Comparison of ENCODE assay signal across 26 cellular contexts in genomic region chr12:53539526-53539925, GRCh38. TPM values are rescaled to one million over a fixed set of nuclear protein-coding genes. Genes with fewer than 3 reads are reported as not detected.
"Had no signal": no experiment of that assay in that cellular context is flagged by ENCODE, and none has a peak within 500 bp of the region (broad histone marks: within the 10 kb centered on the region; RNA-seq: fewer than 3 reads in every experiment).

No MANE protein-coding gene starts in this region.

- H3K27ac ChIP-seq: tibial artery, uterus had no signal

- H3K4me1 ChIP-seq: uterus had no signal

- H3K4me1 Mint-ChIP-seq: central memory CD8-positive, alpha-beta T cell; memory B cell; natural killer cell had no signal

- H3K9me3 Mint-ChIP-seq: activated CD4-positive, alpha-beta T cell treated with anti-CD3 and anti-CD28 coated beads, Interleukin-2, amount 10 ng/mL, durations not matched to agents 24 days and 14 days; activated CD8-positive, alpha-beta T cell treated with anti-CD3 and anti-CD28 coated beads for 36 hours; activated naive CD8-positive, alpha-beta T cell treated with anti-CD3 and anti-CD28 coated beads for 36 hours; activated T-helper 17 cell treated with anti-CD3 and anti-CD28 coated beads, Interleukin-2, amount 50 U/mL, for 72 hours; brain; central memory CD8-positive, alpha-beta T cell; memory B cell; natural killer cell; stimulated activated naive CD8-positive, alpha-beta T cell treated with anti-CD3 and anti-CD28 coated beads, Interleukin-15, amount 100 ng/mL, for 72 hours had no signal

- H3K27me3 Mint-ChIP-seq: activated CD4-positive, alpha-beta T cell treated with anti-CD3 and anti-CD28 coated beads, Interleukin-2, amount 10 ng/mL, durations not matched to agents 24 days and 14 days; activated CD8-positive, alpha-beta T cell treated with anti-CD3 and anti-CD28 coated beads for 36 hours; activated naive CD8-positive, alpha-beta T cell treated with anti-CD3 and anti-CD28 coated beads for 36 hours; activated T-helper 17 cell treated with anti-CD3 and anti-CD28 coated beads, Interleukin-2, amount 50 U/mL, for 72 hours; central memory CD8-positive, alpha-beta T cell; memory B cell; stimulated activated naive CD8-positive, alpha-beta T cell treated with anti-CD3 and anti-CD28 coated beads, Interleukin-15, amount 100 ng/mL, for 72 hours had no signal

- H3K27me3 ChIP-seq: pancreas, tibial artery, uterus had no signal

- H3K36me3 ChIP-seq: uterus had no signal

- DNase-seq: activated CD4-positive, alpha-beta T cell treated with anti-CD3 and anti-CD28 coated beads, Interleukin-2, amount 10 ng/mL, durations not matched to agents 24 days and 14 days; activated CD4-positive, CD25-positive, alpha-beta regulatory T cell; activated CD8-positive, alpha-beta T cell treated with anti-CD3 and anti-CD28 coated beads for 36 hours; activated naive CD4-positive, alpha-beta T cell; activated naive CD8-positive, alpha-beta T cell treated with anti-CD3 and anti-CD28 coated beads for 36 hours; activated T-cell treated with anti-CD3 and anti-CD28 coated beads, Interleukin-2, amount 50 U/mL, for 1 hour; amygdala; cortex of kidney; effector CD4-positive, alpha-beta T cell; left ventricle myocardium superior; natural killer cell; pancreas; stimulated activated CD4-positive, alpha-beta T cell treated with anti-CD3 and anti-CD28 coated beads, Interleukin-2, amount 100 ng/mL, for 24 hours; stimulated activated naive CD8-positive, alpha-beta T cell treated with anti-CD3 and anti-CD28 coated beads, Interleukin-15, amount 100 ng/mL, for 72 hours; T-helper 1 cell; T-helper 9 cell; tibial artery; uterus had no signal

- H3K4me3 Mint-ChIP-seq: activated CD4-positive, alpha-beta T cell treated with anti-CD3 and anti-CD28 coated beads, Interleukin-2, amount 10 ng/mL, durations not matched to agents 24 days and 14 days; activated CD8-positive, alpha-beta T cell treated with anti-CD3 and anti-CD28 coated beads for 36 hours; activated naive CD8-positive, alpha-beta T cell treated with anti-CD3 and anti-CD28 coated beads for 36 hours; activated T-helper 17 cell treated with anti-CD3 and anti-CD28 coated beads, Interleukin-2, amount 50 U/mL, for 72 hours; brain; central memory CD8-positive, alpha-beta T cell; memory B cell; natural killer cell; stimulated activated naive CD8-positive, alpha-beta T cell treated with anti-CD3 and anti-CD28 coated beads, Interleukin-15, amount 100 ng/mL, for 72 hours had no signal

- H3K27ac Mint-ChIP-seq: activated CD4-positive, alpha-beta T cell treated with anti-CD3 and anti-CD28 coated beads, Interleukin-2, amount 10 ng/mL, durations not matched to agents 24 days and 14 days; activated CD8-positive, alpha-beta T cell treated with anti-CD3 and anti-CD28 coated beads for 36 hours; activated naive CD8-positive, alpha-beta T cell treated with anti-CD3 and anti-CD28 coated beads for 36 hours; memory B cell; natural killer cell; stimulated activated naive CD8-positive, alpha-beta T cell treated with anti-CD3 and anti-CD28 coated beads, Interleukin-15, amount 100 ng/mL, for 72 hours had no signal

- H3K4me3 ChIP-seq: pancreas, tibial artery, uterus had no signal

- ATAC-seq: activated CD8-positive, alpha-beta T cell treated with anti-CD3 and anti-CD28 coated beads for 36 hours; activated T-helper 17 cell treated with anti-CD3 and anti-CD28 coated beads, Interleukin-2, amount 50 U/mL, for 72 hours; left ventricle myocardium superior; natural killer cell; SK-N-SH treated with all-trans-retinoic acid at 6 μM for 48 hours; stimulated activated naive CD8-positive, alpha-beta T cell treated with anti-CD3 and anti-CD28 coated beads, Interleukin-15, amount 100 ng/mL, for 72 hours had no signal

- H3K9me3 ChIP-seq: pancreas, tibial artery, uterus had no signal

RNA-seq across cellular contexts. Expression of gene NPFF, which starts 32.2 kb away (rescaled TPM):
- total RNA-seq: activated CD4-positive, alpha-beta T cell treated with anti-CD3 and anti-CD28 coated beads, Interleukin-2, amount 10 ng/mL, durations not matched to agents 24 days and 14 days; activated CD8-positive, alpha-beta T cell treated with anti-CD3 and anti-CD28 coated beads for 36 hours; activated naive CD8-positive, alpha-beta T cell treated with anti-CD3 and anti-CD28 coated beads for 36 hours; activated T-helper 17 cell treated with anti-CD3 and anti-CD28 coated beads, Interleukin-2, amount 50 U/mL, for 72 hours; frontal cortex; kidney epithelial cell; left ventricle myocardium superior; mononuclear cell; natural killer cell; pancreas; uterus had no signal
